In genomic region chr4:172982151-172982590, GRCh38 we compare ENCODE assay signal across 8 cellular contexts.
DNase-seq lines count a peak whose midpoint lies in the region; ATAC-seq and TF ChIP-seq lines count a peak whose summit lies in the region.

No MANE protein-coding gene starts in this region.

- H2AFZ ChIP-seq in neural progenitor cell (replicated peaks) = no peak overlapping the region

- H3K4me3 ChIP-seq in astrocyte of the spinal cord (ENCODE audit: low read depth, low read length) (no peak overlapping the region), lower lobe of right lung (no peak overlapping the region), neural progenitor cell (no peak overlapping the region)

- in situ Hi-C loops in astrocyte of the spinal cord (cut with HindIII; ENCODE audit: low sequenced_read_pairs) = no loop called here

- no peak overlapping the region for H3K9ac ChIP-seq in neural progenitor cell

- DNase-seq in astrocyte of the spinal cord (ENCODE audit: low read depth, low spot score) (peak; percentile 92), renal cortical epithelial cell (ENCODE audit: low read depth) (peak; percentile 88), NCI-H82 treated with DMSO at 0.1 percent for 48 hours (lab: John Stamatoyannopoulos, UW; ENCODE audit: unreplicated experiment) (no peak), lower lobe of right lung (no peak), neural progenitor cell (ENCODE audit: low spot score) (no peak), AML-193 (lab: John Stamatoyannopoulos, UW) (no peak)

- no peaks in the 10 kb centered on the region for H4K20me1 ChIP-seq in neural progenitor cell (ENCODE audit: low read depth)

- H3K9me3 ChIP-seq in lower lobe of right lung (no peaks in the 10 kb centered on the region), neural progenitor cell (ENCODE audit: low read depth) (no peaks in the 10 kb centered on the region)

- no peaks in the 10 kb centered on the region for H3K36me3 Mint-ChIP-seq in neural progenitor cell

- no peak overlapping the region for H3K27ac Mint-ChIP-seq in neural progenitor cell

- TF ChIP-seq CTCF in astrocyte of the spinal cord (IDR thresholded peaks at IDR 0.05; ENCODE audit: low read depth, low read length) (no peak), lower lobe of right lung (IDR thresholded peaks at IDR 0.05) (no peak), neural progenitor cell (IDR thresholded peaks at IDR 0.05) (no peak)

- H3K27me3 ChIP-seq in lower lobe of right lung (ENCODE audit: low read depth) = no peaks in the 10 kb centered on the region
- no peaks in the 10 kb centered on the region for H3K27me3 ChIP-seq in neural progenitor cell

- H3K4me1 Mint-ChIP-seq in neural progenitor cell = peaks cover 9% of the 10 kb centered on the region

- H3K27me3 Mint-ChIP-seq in neural progenitor cell (ENCODE audit: insufficient read depth, low read depth) = no peaks in the 10 kb centered on the region

- peak; percentile 40 for ATAC-seq in GM18858 (IDR thresholded peaks at IDR 0.05; ENCODE audit: unreplicated experiment)
- peak; percentile 63 for ATAC-seq in HG03442 (IDR thresholded peaks at IDR 0.05; ENCODE audit: unreplicated experiment)
- no peak for ATAC-seq in lower lobe of right lung

- H3K4me2 ChIP-seq in neural progenitor cell = no peak overlapping the region

- H3K36me3 ChIP-seq in lower lobe of right lung (no peaks in the 10 kb centered on the region), neural progenitor cell (no peaks in the 10 kb centered on the region)

- intact Hi-C loops in lower lobe of right lung (cut with DNase I) = no loop called here

- H3K9me3 Mint-ChIP-seq in neural progenitor cell = peaks cover 4% of the 10 kb centered on the region

- H3K27ac ChIP-seq in lower lobe of right lung (no peak overlapping the region), neural progenitor cell (no peak overlapping the region)

- no peaks in the 10 kb centered on the region for H3K4me1 ChIP-seq in lower lobe of right lung
- H3K4me1 ChIP-seq in neural progenitor cell = peaks cover 8% of the 10 kb centered on the region

- H3K79me2 ChIP-seq in neural progenitor cell (ENCODE audit: low read depth) = no peaks in the 10 kb centered on the region

- no peak overlapping the region for H3K4me3 Mint-ChIP-seq in neural progenitor cell

- no peaks in the 10 kb centered on the region for H3F3A ChIP-seq in neural progenitor cell (ENCODE audit: low read depth)

Comparison
In these comparisons a context has a peak if more than half of its experiments do, and no peak if none do; other contexts are left out.
1. ATAC-seq: peak in GM18858 (single experiment) and HG03442 (single experiment); none in lower lobe of right lung (0 of 2).
2. DNase-seq: peak in astrocyte of the spinal cord (single experiment) and renal cortical epithelial cell (single experiment); none in NCI-H82 treated with DMSO at 0.1 percent for 48 hours (single experiment), lower lobe of right lung (single experiment), neural progenitor cell (single experiment) and AML-193 (0 of 2).